8 cellular contexts compared by ENCODE assay signal in the genomic region with DNA sequence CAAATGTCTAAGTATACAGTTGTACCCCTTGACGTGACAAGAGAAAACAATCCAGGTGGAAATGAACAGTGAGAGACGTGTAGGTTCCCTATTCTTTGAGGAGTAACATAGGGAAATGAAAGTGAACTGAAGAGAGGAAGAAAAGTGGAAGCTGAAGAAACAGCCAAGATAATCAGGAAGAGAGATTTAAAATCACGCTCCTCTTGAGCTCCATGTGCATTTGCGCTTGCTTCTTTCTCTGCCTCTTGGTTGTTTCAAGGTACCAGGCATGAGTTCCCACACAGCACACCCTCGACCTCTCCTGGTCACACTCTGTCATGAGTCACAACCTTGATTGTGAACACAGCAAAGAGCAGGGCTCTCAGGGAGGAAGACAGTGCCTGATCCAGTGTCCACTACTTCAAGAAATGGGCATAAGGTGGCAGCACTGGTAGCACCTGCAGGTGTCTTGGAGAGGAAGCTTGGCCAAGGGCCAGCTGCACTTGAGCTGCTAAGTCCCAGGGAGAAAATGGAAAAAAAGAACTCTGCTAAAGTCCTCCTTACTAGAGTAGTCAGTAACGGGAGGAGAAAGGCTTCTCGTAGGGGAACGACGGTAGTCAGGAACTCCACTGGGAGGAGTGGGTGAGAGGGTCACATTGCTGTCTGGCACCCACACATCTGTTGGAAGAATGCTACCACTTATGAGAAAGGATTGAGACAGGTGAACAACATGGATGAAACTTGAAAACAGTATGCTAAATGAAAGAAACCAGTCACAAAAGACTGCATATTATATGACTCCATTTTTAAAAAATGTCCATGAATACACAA. TPM values are rescaled to one million over a fixed set of nuclear protein-coding genes. Genes with fewer than 3 reads are reported as not detected.
DNase-seq lines count a peak whose midpoint lies in the region; ATAC-seq and TF ChIP-seq lines count a peak whose summit lies in the region.

No MANE protein-coding gene starts in this region.

- ATAC-seq in HG02571 (IDR thresholded peaks at IDR 0.05; ENCODE audit: unreplicated experiment) (peak; percentile 66), gastrocnemius medialis (peak; percentile 100)

- no peak for TF ChIP-seq POLR2A in gastrocnemius medialis (IDR thresholded peaks at IDR 0.05)

- no peaks in the 10 kb centered on the region for H3K36me3 ChIP-seq in gastrocnemius medialis

- H3K9me3 Mint-ChIP-seq in T-helper 1 cell treated with Interleukin-12 subunit alpha and Interleukin-12 subunit beta and Interleukin-4 antibody, amounts not matched to agents 30 μg/mL and 1 μg/mL, for 36 hours = no peaks in the 10 kb centered on the region

- TF ChIP-seq CTCF in astrocyte of the cerebellum (IDR thresholded peaks at IDR 0.05; ENCODE audit: low read depth, low read length, missing control alignments) = peak; percentile 58
- TF ChIP-seq CTCF in gastrocnemius medialis (IDR thresholded peaks at IDR 0.05 in 4 of 5, conservative IDR thresholded peaks at IDR 0.05 in 1 of 5) = peak; percentile 74 to 88 (median 79)

- H3K4me1 Mint-ChIP-seq in T-helper 1 cell treated with Interleukin-12 subunit alpha and Interleukin-12 subunit beta and Interleukin-4 antibody, amounts not matched to agents 30 μg/mL and 1 μg/mL, for 36 hours (ENCODE audit: low read depth) = peaks cover 19% of the 10 kb centered on the region

- H3K36me3 Mint-ChIP-seq in T-helper 1 cell treated with Interleukin-12 subunit alpha and Interleukin-12 subunit beta and Interleukin-4 antibody, amounts not matched to agents 30 μg/mL and 1 μg/mL, for 36 hours (ENCODE audit: low read depth) = no peaks in the 10 kb centered on the region

- no peak overlapping the region for H3K27ac Mint-ChIP-seq in T-helper 1 cell treated with Interleukin-12 subunit alpha and Interleukin-12 subunit beta and Interleukin-4 antibody, amounts not matched to agents 30 μg/mL and 1 μg/mL, for 36 hours

- in situ Hi-C loops in astrocyte of the cerebellum (cut with HindIII; ENCODE audit: low sequenced_read_pairs) (no loop called here), gastrocnemius medialis (cut with MboI; ENCODE audit: low sequenced_read_pairs in 4 of 4) (loop anchor here in 3 of 4 donors (10.0 kb wide), 2 partner anchors 73 to 117 kb away; no protein-coding TSS in a partner anchor)

- intact Hi-C loops in gastrocnemius medialis (cut with DNase I; ENCODE audit: low total_unique reads) = loop anchor here (1.0 kb wide), 2 partner anchors 75 to 112 kb away; no protein-coding TSS in a partner anchor

- H3K27ac ChIP-seq in gastrocnemius medialis = peak overlapping the region in 3 of 4 donors; percentile 19 to 51 (median 45)

- H3K27me3 ChIP-seq in gastrocnemius medialis = no peaks in the 10 kb centered on the region

- H3K9me3 ChIP-seq in gastrocnemius medialis = no peaks in the 10 kb centered on the region

- DNase-seq in ELF-1 (ENCODE audit: low read depth, low spot score) = peak; percentile 77
- peak; percentile 85 to 89 for DNase-seq in NCI-H187 (lab: John Stamatoyannopoulos, UW)
- no peak for DNase-seq in astrocyte of the cerebellum (ENCODE audit: low read depth)
- DNase-seq in hippocampal formation (lab: John Stamatoyannopoulos, UW) = peak; percentile 36 to 50
- DNase-seq in gastrocnemius medialis = peak; percentile 81 to 91
- no peak for DNase-seq in NCI-H1694 (lab: John Stamatoyannopoulos, UW)

- peaks cover 4 to 9% of the 10 kb centered on the region in 2 donors for H3K4me1 ChIP-seq in gastrocnemius medialis

- H3K27me3 Mint-ChIP-seq in T-helper 1 cell treated with Interleukin-12 subunit alpha and Interleukin-12 subunit beta and Interleukin-4 antibody, amounts not matched to agents 30 μg/mL and 1 μg/mL, for 36 hours (ENCODE audit: low read depth) = no peaks in the 10 kb centered on the region

- peak overlapping the region; percentile 19 for H3K4me3 Mint-ChIP-seq in T-helper 1 cell treated with Interleukin-12 subunit alpha and Interleukin-12 subunit beta and Interleukin-4 antibody, amounts not matched to agents 30 μg/mL and 1 μg/mL, for 36 hours

- H3K4me3 ChIP-seq in astrocyte of the cerebellum (ENCODE audit: low read depth, low read length) (no peak overlapping the region), gastrocnemius medialis (peak overlapping the region in 3 of 4 donors; percentile 2 to 38 (median 10))

RNA-seq across cellular contexts. Expression of a gene that starts 18.3 kb away (rescaled TPM):
- total RNA-seq in gastrocnemius medialis = 10 to 100 TPM; 22.3 to 51.0 (median 35.0) TPM

Comparison
In these comparisons a context has a peak if more than half of its experiments do, and no peak if none do; other contexts are left out.
1. DNase-seq: peak in ELF-1 (single experiment), NCI-H187 (2 of 2), hippocampal formation (2 of 2) and gastrocnemius medialis (2 of 2); none in astrocyte of the cerebellum (single experiment) and NCI-H1694 (single experiment).